In genomic region chr2:36653967-36654694, GRCh38 we compare ENCODE assay signal across 26 cellular contexts. TPM values are rescaled to one million over a fixed set of nuclear protein-coding genes. Genes with fewer than 3 reads are reported as not detected.
A peak's percentile ranks its signal among the peaks of the same experiment; 100 is the strongest.
DNase-seq lines count a peak whose midpoint lies in the region; ATAC-seq, FAIRE-seq and TF ChIP-seq lines count a peak whose summit lies in the region.
"Had no signal": no experiment of that assay in that cellular context is flagged by ENCODE, and none has a peak within 500 bp of the region (broad histone marks: within the 10 kb centered on the region; RNA-seq: fewer than 3 reads in every experiment).

No MANE protein-coding gene starts in this region.

- TF ChIP-seq POLR2A in A549 (IDR thresholded peaks at IDR 0.05; ENCODE audit: low read length) (no peak), HCT116 (IDR thresholded peaks at IDR 0.05; ENCODE audit: borderline replicate concordance, extremely low read depth, insufficient read depth, insufficient read length) (no peak)

- 0 out of 2 replicates have a peak, but pooled peaks cover 4% of the 10 kb centered on the region for H3K9me2 ChIP-seq in HCT116 (ENCODE audit: insufficient read depth)

- H4K20me1 ChIP-seq in HCT116 (ENCODE audit: insufficient read depth), result no peaks in the 10 kb centered on the region

- H3K4me3 ChIP-seq in A549, result no peak overlapping the region
- H3K4me3 ChIP-seq in HCT116 (replicated peaks in 1 of 2; ENCODE audit: low read depth in 1 of 2, low read length in 2 of 2), result no peak overlapping the region
- H3K4me3 ChIP-seq in adipocyte (ENCODE audit: low read length), result peak overlapping the region; percentile 2
- H3K4me3 ChIP-seq in psoas muscle, result no peak overlapping the region

- no peak for TF ChIP-seq EP300 in A549 (IDR thresholded peaks at IDR 0.05)

- TF ChIP-seq RAD21 in A549 (conservative IDR thresholded peaks at IDR 0.05 in 1 of 2, IDR thresholded peaks at IDR 0.05 in 1 of 2) (no peak), HCT116 (IDR thresholded peaks at IDR 0.05; ENCODE audit: low read depth) (no peak)

- intact Hi-C loops in HCT116 (cut with micrococcal nuclease), result no loop called here
- intact Hi-C loops in psoas muscle (cut with DNase I), result loop anchor here in 1 of 2 donors (5.0 kb wide), 1 partner anchor 57 kb away; the partner anchor contains the start of gene FEZ2

- peak overlapping the region; percentile 37 for H2AFZ ChIP-seq in HCT116 (ENCODE audit: low read depth, low read length, poor library complexity, severe bottlenecking)

- DNase-seq in A549 (ENCODE audit: low read depth in 1 of 2, low spot score in 1 of 2) (no peak), HCT116 (ENCODE audit: low read depth, low spot score) (no peak), adipocyte (ENCODE audit: low read depth) (no peak), psoas muscle (no peak), OCI-M2 (lab: John Stamatoyannopoulos, UW; ENCODE audit: unreplicated experiment) (no peak), OCI-M1 (lab: John Stamatoyannopoulos, UW) (no peak)
- DNase-seq in central memory CD4-positive, alpha-beta T cell, result no peak
- DNase-seq: 8988T; CD8-positive, alpha-beta memory T cell; DMS53; GF-D8; KG1; NCI-H1092 treated with DMSO at 0.1 percent for 48 hours; NCI-H1436 treated with DMSO at 0.1 percent for 48 hours; NCI-H2029 treated with DMSO at 0.1 percent for 48 hours; NCI-H345; NCI-H524; NCI-H774; NK-92 treated with Interleukin-12 subunit alpha and Interleukin-12 subunit beta, amount 100 ng/mL, for 24 hours had no signal

- H3K27ac ChIP-seq in A549 (no peak overlapping the region), HCT116 (ENCODE audit: low read depth, low read length) (no peak overlapping the region), psoas muscle (peak overlapping the region; percentile 87)
- H3K27ac ChIP-seq: C4-2B had no signal

- no peaks in the 10 kb centered on the region for H3K79me2 ChIP-seq in HCT116 (ENCODE audit: insufficient read depth, low read length)

- H3K4me1 ChIP-seq in A549, result peaks cover 25% of the 10 kb centered on the region
- H3K4me1 ChIP-seq in HCT116 (ENCODE audit: control insufficient read depth in 1 of 2, insufficient read depth in 2 of 2, low read length in 2 of 2), result peaks cover 14 to 39% of the 10 kb centered on the region in 2 experiments
- H3K4me1 ChIP-seq in adipocyte (ENCODE audit: control insufficient read depth, insufficient read depth, low read length), result peaks cover 42% of the 10 kb centered on the region
- peaks cover 46% of the 10 kb centered on the region for H3K4me1 ChIP-seq in psoas muscle

- FAIRE-seq in A549 (lab: Jason Lieb, UNC), result peak; percentile 70
- FAIRE-seq: D721Med, GM19239, H1 had no signal

- TF ChIP-seq CTCF in A549 (IDR thresholded peaks at IDR 0.05) (no peak), HCT116 (IDR thresholded peaks at IDR 0.05 in 2 of 3, conservative IDR thresholded peaks at IDR 0.05 in 1 of 3; ENCODE audit: borderline replicate concordance in 1 of 3, insufficient read depth in 1 of 3, low read depth in 2 of 3, low read length in 2 of 3) (no peak), psoas muscle (IDR thresholded peaks at IDR 0.05) (no peak)

- WGBS in A549 (ENCODE audit: missing lambda C conversion rate), result 65% methylated on average over 2 of the region's 2 CpGs
- 38 to 86% (median 43%) methylated on average over 2 of the region's 2 CpGs for WGBS in psoas muscle, 3 donors

- no peaks in the 10 kb centered on the region for H3K27me3 ChIP-seq in HCT116 (ENCODE audit: insufficient read depth, low read length)
- H3K27me3 ChIP-seq in adipocyte (replicated peaks; ENCODE audit: control insufficient read depth, insufficient read depth, low read length), result no peaks in the 10 kb centered on the region
- H3K27me3 ChIP-seq in psoas muscle (ENCODE audit: insufficient read depth in 3 of 3, low read length in 2 of 3), result no peaks in the 10 kb centered on the region

- POLR2A ChIA-PET in A549 (lab: Yijun Ruan, JAX), result no interaction called here
- POLR2A ChIA-PET in HCT116 (lab: Charles Lee), result no interaction called here

- no peak overlapping the region for H3K9ac ChIP-seq in HCT116 (ENCODE audit: low read length)
- H3K9ac ChIP-seq in adipocyte (ENCODE audit: low read length), result peak overlapping the region; percentile 37

- H3K4me2 ChIP-seq in A549 (no peak overlapping the region), HCT116 (ENCODE audit: low read length) (no peak overlapping the region)

- H3K9me3 ChIP-seq in A549, result no peaks in the 10 kb centered on the region
- H3K9me3 ChIP-seq in HCT116 (ENCODE audit: control insufficient read depth in 1 of 2, insufficient read depth in 1 of 2, low read depth in 1 of 2, low read length in 2 of 2), result no peaks in the 10 kb centered on the region
- H3K9me3 ChIP-seq in adipocyte (ENCODE audit: control insufficient read depth, low read length), result no peaks in the 10 kb centered on the region
- no peaks in the 10 kb centered on the region for H3K9me3 ChIP-seq in psoas muscle

- CTCF ChIA-PET in A549 (lab: Yijun Ruan, JAX), result interaction anchor here (0.6 to 2.6 kb wide), 3 partner anchors 10 to 194 kb away, joined by 4 to 16 read pairs (median 5); no protein-coding TSS in a partner anchor
- CTCF ChIA-PET in HCT116 (lab: Charles Lee), result no interaction called here

- RAD21 ChIA-PET in HCT116 (lab: Charles Lee; ENCODE audit: low non-redundant PET in 1 of 2, low total read pairs in 2 of 2, uncharacterized antibody in 2 of 2, unreplicated experiment in 2 of 2), result no interaction called here

- ATAC-seq in A549 (no peak), HCT116 (no peak), psoas muscle (peak in 2 of 4 donors; percentile 52 to 68), HG02885 (IDR thresholded peaks at IDR 0.05; ENCODE audit: poor library complexity, unreplicated experiment) (no peak)
- ATAC-seq: Right ventricle myocardium inferior had no signal

- BruUV-seq in HCT116 (replicated peaks; lab: Mats Ljungman, UMichigan), result no TSS peak

- H3K36me3 ChIP-seq in HCT116 (ENCODE audit: control insufficient read depth in 1 of 2, insufficient read depth in 2 of 2, low read length in 2 of 2), result no peaks in the 10 kb centered on the region
- no peaks in the 10 kb centered on the region for H3K36me3 ChIP-seq in adipocyte (ENCODE audit: control insufficient read depth, insufficient read depth, low read length, severe bottlenecking)
- no peaks in the 10 kb centered on the region for H3K36me3 ChIP-seq in psoas muscle (ENCODE audit: insufficient read depth in 1 of 2, low read depth in 1 of 2)

TF ChIP-seq in A549, 52 proteins besides CTCF, POLR2A, EP300 and RAD21:
- TF ChIP-seq MAFK (IDR thresholded peaks at IDR 0.05; ENCODE audit: partially characterized antibody) (peak; percentile 44), CHD4 (IDR thresholded peaks at IDR 0.05; ENCODE audit: borderline replicate concordance) (no peak)
TF ChIP-seq in A549: peak in this region for 1.

TF ChIP-seq in HCT116, 20 proteins besides CTCF, POLR2A, EP300 and RAD21:
- TF ChIP-seq EZH2 (IDR thresholded peaks at IDR 0.05), result no peak
- TF ChIP-seq SRF (IDR thresholded peaks at IDR 0.05; ENCODE audit: low read depth), result no peak
- TF ChIP-seq EGR1 (IDR thresholded peaks at IDR 0.05; ENCODE audit: low read depth), result no peak
- no peak for TF ChIP-seq TCF7L2 (IDR thresholded peaks at IDR 0.05; ENCODE audit: borderline replicate concordance, extremely low read depth, insufficient read depth, insufficient read length)
- no peak for TF ChIP-seq POLR2AphosphoS5 (IDR thresholded peaks at IDR 0.05; ENCODE audit: low read depth, low read length)
- TF ChIP-seq CBX3 (IDR thresholded peaks at IDR 0.05; ENCODE audit: low read depth), result no peak
- no peak for TF ChIP-seq ZNF274 (IDR thresholded peaks at IDR 0.05; ENCODE audit: low read depth, low read length)
- TF ChIP-seq ZBTB33 (IDR thresholded peaks at IDR 0.05; ENCODE audit: extremely low read depth, insufficient replicate concordance, low read length), result no peak
- TF ChIP-seq ELF1 (IDR thresholded peaks at IDR 0.05; ENCODE audit: borderline replicate concordance, low read depth), result no peak
- no peak for TF ChIP-seq JUND (IDR thresholded peaks at IDR 0.05)
- TF ChIP-seq ZFX (IDR thresholded peaks at IDR 0.05), result no peak

RNA-seq across cellular contexts. Expression of gene VIT, which starts 42.4 kb away (rescaled TPM):
- polyA plus RNA-seq in A549 (2011; rRNA removed) (not detected in 2 replicates), A549 (2017; fragmentation: RNase III; extraction: RNeasy Plus Mini Kit Qiagen cat#74134 plus additional on column Dnase treatment) (not detected in 3 replicates), psoas muscle (1 to 10 TPM; 4.5 to 8.4 (median 4.5) TPM)
- polyA plus RNA-seq in A549 (2012; cell fraction: cytosol; rRNA removed), result 0.01 TPM in 1 of 2 replicates, not detected in the other
- not detected in 2 replicates for polyA plus RNA-seq in A549 (2012; cell fraction: nucleus; rRNA removed)
- not detected in 2 replicates for polyA minus RNA-seq in A549 (2011; rRNA and poly(A)+ RNA removed)
- total RNA-seq in HCT116 (2021; ENCODE audit: unreplicated experiment) (not detected), psoas muscle (1 to 10 TPM; 1.2 to 8.5 (median 2.9) TPM)
- polyA plus RNA-seq in HCT116 (2012), result not detected in 2 replicates
- total RNA-seq: CD8-positive, alpha-beta memory T cell; H1; SK-MEL-5 had no signal

RNA-seq across cellular contexts. Expression of gene FEZ2, which starts 56.2 kb away (rescaled TPM):
- polyA plus RNA-seq in A549 (2011; rRNA removed) (92.1 and 124 TPM in 2 replicates), A549 (2017; fragmentation: RNase III; extraction: RNeasy Plus Mini Kit Qiagen cat#74134 plus additional on column Dnase treatment) (52.5 to 64.4 TPM (median 56.5 TPM) in 3 replicates), psoas muscle (100 to 1,000 TPM in 2 of 3 donors, 10 to 100 TPM in 1; 69.0 to 240 (median 151) TPM)
- polyA plus RNA-seq in A549 (2012; cell fraction: cytosol; rRNA removed), result 23.9 and 28.0 TPM in 2 replicates
- polyA plus RNA-seq in A549 (2012; cell fraction: nucleus; rRNA removed), result 11.2 and 21.3 TPM in 2 replicates
- polyA minus RNA-seq in A549 (2011; rRNA and poly(A)+ RNA removed), result 19.5 and 20.3 TPM in 2 replicates
- total RNA-seq in HCT116 (2021; ENCODE audit: unreplicated experiment) (14.8 TPM), psoas muscle (100 to 1,000 TPM in 3 of 4 donors, 10 to 100 TPM in 1; 61.5 to 291 (median 181) TPM)
- polyA plus RNA-seq in HCT116 (2012), result 6.9 and 9.6 TPM in 2 replicates
